In genomic region chr17:49788443-49789277, GRCh38 we compare ENCODE assay signal across 8 cellular contexts.
DNase-seq lines count a peak whose midpoint lies in the region; ATAC-seq lines count a peak whose summit lies in the region.

KAT7 (plus strand) TSS chr17:49788681; CDS start chr17:49788835, 154 bp downstream.

- ATAC-seq in GM19372 (IDR thresholded peaks at IDR 0.05; ENCODE audit: low read depth, unreplicated experiment) (peak; percentile 92), HG03558 (IDR thresholded peaks at IDR 0.05; ENCODE audit: extremely low read depth, unreplicated experiment) (peak; percentile 73)

- peak; percentile 85 to 99 (median 98) for DNase-seq in C1 segment of cervical spinal cord (lab: John Stamatoyannopoulos, UW)
- DNase-seq in NCI-H748 treated with DMSO at 0.1 percent for 48 hours (lab: John Stamatoyannopoulos, UW): peak; percentile 98
- peak; percentile 94 to 98 for DNase-seq in activated CD4-positive, alpha-beta T cell treated with anti-CD3 and anti-CD28 coated beads, Interleukin-2, amount 50 U/mL, for 24 hours (ENCODE audit: low read depth in 1 of 2, low spot score in 1 of 2)
- DNase-seq in dedifferentiated amniotic fluid mesenchymal stem cell (ENCODE audit: extremely low spot score): peak; percentile 100
- peak; percentile 100 for DNase-seq in left kidney (ENCODE audit: low read depth, low spot score)
- peak; percentile 97 to 98 for DNase-seq in stimulated activated CD4-positive, alpha-beta T cell treated with anti-CD3 and anti-CD28 coated beads, Interleukin-2, amount 100 ng/mL, for 24 hours

Comparison
In these comparisons a context has a peak if more than half of its experiments do, and no peak if none do; other contexts are left out.
1. Peak in every context shown above with its lines: DNase-seq and ATAC-seq.